Comparison of ENCODE assay signal across 25 cellular contexts in genomic region chr15:71410347-71410746, GRCh38.
"Had no signal": no experiment of that assay in that cellular context is flagged by ENCODE, and none has a peak within 500 bp of the region (broad histone marks: within the 10 kb centered on the region; RNA-seq: fewer than 3 reads in every experiment).

No MANE protein-coding gene starts in this region.

- H3K9ac ChIP-seq: parathyroid adenoma had no signal

- DNase-seq: activated CD4-positive, alpha-beta T cell treated with anti-CD3 and anti-CD28 coated beads for 1 hour; activated CD4-positive, alpha-beta T cell treated with anti-CD3 and anti-CD28 coated beads, Interleukin-2, amount 50 U/mL, for 4 hours; activated CD8-positive, alpha-beta memory T cell treated with anti-CD3 and anti-CD28 coated beads, Interleukin-2, amount 50 U/mL, for 48 hours; activated naive CD4-positive, alpha-beta T cell treated with Interleukin-2 at 50 U/mL for 16 hours; activated naive CD8-positive, alpha-beta T cell treated with anti-CD3 and anti-CD28 coated beads for 36 hours; activated T-cell treated with anti-CD3 and anti-CD28 coated beads, Interleukin-2, amount 50 U/mL, for 4 hours; amniotic stem cell; cerebellar nuclear complex; cortex of kidney; heart left ventricle; left lung; mammary epithelial cell; nephron progenitor cell; stimulated activated CD4-positive, alpha-beta T cell treated with anti-CD3 and anti-CD28 coated beads, Interleukin-15, amount 100 ng/mL, for 24 hours; stomach; T-helper 1 cell; trophoblast cell; WERI-Rb-1 had no signal

- H3K27me3 ChIP-seq: heart left ventricle, left lung, stomach, suprapubic skin, vagina had no signal

- H3K4me1 ChIP-seq: parathyroid adenoma, suprapubic skin had no signal

- H3K4me3 ChIP-seq: heart left ventricle, left lung, smooth muscle cell, stomach, suprapubic skin, vagina had no signal

- H3K27ac ChIP-seq: epithelial cell of prostate, parathyroid adenoma, suprapubic skin, vagina, WERI-Rb-1 had no signal

- H3K9me3 ChIP-seq: heart left ventricle, left lung, stomach, suprapubic skin, vagina had no signal

- H3K36me3 ChIP-seq: heart left ventricle, left lung, stomach, suprapubic skin, vagina, WERI-Rb-1 had no signal

- ATAC-seq: activated T-cell treated with anti-CD3 and anti-CD28 coated beads, Interleukin-2, amount 50 U/mL, for 4 hours; left lung; sciatic nerve; stimulated activated memory B cell treated with anti-CD40 and anti-IgM and Interleukin-4, amounts not matched to agents 10 μg/mL and 1 μg/mL and 100 μg/mL, for 72 hours had no signal
